8 cellular contexts compared by ENCODE assay signal in the genomic region with DNA sequence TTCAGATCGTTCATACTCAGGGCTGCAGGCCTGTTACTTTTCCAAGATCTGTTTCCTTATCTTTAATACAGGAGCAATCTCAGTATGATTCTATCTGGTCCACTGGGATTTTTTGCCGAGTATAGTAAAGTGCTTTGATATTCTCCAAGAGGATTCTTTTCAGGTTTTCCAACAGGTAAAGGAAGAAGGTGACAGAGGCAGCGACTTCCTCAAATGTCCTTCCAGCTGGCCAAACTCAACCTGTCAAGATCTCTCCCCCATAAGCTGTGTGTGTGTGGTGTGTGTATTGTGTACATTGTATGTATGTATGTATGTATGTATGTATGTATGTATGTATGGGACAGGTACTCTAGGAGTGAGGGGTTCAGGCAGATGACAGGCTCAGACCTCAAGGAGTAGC. TPM values are rescaled to one million over a fixed set of nuclear protein-coding genes. Genes with fewer than 3 reads are reported as not detected.
DNase-seq lines count a peak whose midpoint lies in the region; ATAC-seq, FAIRE-seq and TF ChIP-seq lines count a peak whose summit lies in the region.

No MANE protein-coding gene starts in this region.

- H3K27ac Mint-ChIP-seq in astrocyte (ENCODE audit: unreplicated experiment): no peak overlapping the region

- H3K79me2 ChIP-seq in astrocyte (ENCODE audit: insufficient read depth, low read length): peaks cover 51% of the 10 kb centered on the region
- peaks cover 35% of the 10 kb centered on the region for H3K79me2 ChIP-seq in HepG2 (ENCODE audit: insufficient read depth, low read length)

- H3K27me3 ChIP-seq in astrocyte (ENCODE audit: insufficient read depth, low read length): no peaks in the 10 kb centered on the region
- no peaks in the 10 kb centered on the region; a peak in 1 of 5 replicates for H3K27me3 ChIP-seq in HepG2 (ENCODE audit: control insufficient read depth in 1 of 2, insufficient read depth in 2 of 2, low read length in 2 of 2)
- no peaks in the 10 kb centered on the region for H3K27me3 ChIP-seq in tibial artery

- peak overlapping the region; percentile 86 for H3K4me2 ChIP-seq in astrocyte (ENCODE audit: low read length)
- H3K4me2 ChIP-seq in HepG2 (ENCODE audit: low read depth, low read length): peak overlapping the region; percentile 94

- TF ChIP-seq CTCF in astrocyte (IDR thresholded peaks at IDR 0.05; ENCODE audit: insufficient read depth, low read depth, low read length) (no peak), HepG2 (CRISPR knock-in tag; IDR thresholded peaks at IDR 0.05) (no peak), tibial artery (IDR thresholded peaks at IDR 0.05) (no peak)

- H3K9ac ChIP-seq in astrocyte (ENCODE audit: low read length) (peak overlapping the region; percentile 87), HepG2 (ENCODE audit: insufficient read depth, low read depth, low read length) (peak overlapping the region; percentile 88)

- no peak for TF ChIP-seq POLR2A in HepG2 (IDR thresholded peaks at IDR 0.05; ENCODE audit: insufficient read depth in 1 of 2, low read depth in 2 of 2, low read length in 2 of 2)

- CTCF ChIA-PET in HepG2 (lab: Yijun Ruan, JAX; ENCODE audit: low intra/inter-chr PET ratio, low total read pairs): no interaction called here

- H2AFZ ChIP-seq in astrocyte (ENCODE audit: low read depth, low read length): no peak overlapping the region
- H2AFZ ChIP-seq in HepG2 (ENCODE audit: low read length): no peak overlapping the region

- BruUV-seq in HepG2 (replicated peaks; lab: Mats Ljungman, UMichigan): no TSS peak

- ATAC-seq in activated T-cell treated with anti-CD3 and anti-CD28 coated beads, Interleukin-2, amount 50 U/mL, for 4 hours: no peak
- no peak for ATAC-seq in HepG2
- ATAC-seq in HG02623 (IDR thresholded peaks at IDR 0.05; ENCODE audit: unreplicated experiment): no peak

- intact Hi-C loops in HepG2 (cut with micrococcal nuclease; ENCODE audit: unreplicated experiment) (loop anchor here (2.0 kb wide), 2 partner anchors 19 to 33 kb away; a partner anchor contains a TSS), tibial artery (cut with DNase I; ENCODE audit: low total_unique reads) (no loop called here)

- H3K36me3 Mint-ChIP-seq in activated T-cell treated with anti-CD3 and anti-CD28 coated beads, Interleukin-2, amount 50 U/mL, for 4 hours (ENCODE audit: insufficient read depth): peaks cover 14% of the 10 kb centered on the region
- H3K36me3 Mint-ChIP-seq in astrocyte (ENCODE audit: low read depth, unreplicated experiment): peaks cover 3% of the 10 kb centered on the region

- no peak for TF ChIP-seq RAD21 in HepG2 (CRISPR knock-in tag; IDR thresholded peaks at IDR 0.05)

- H3K27ac ChIP-seq in astrocyte (ENCODE audit: low read depth, low read length) (no peak overlapping the region), HepG2 (ENCODE audit: extremely low read length, insufficient read depth, low read length) (peak overlapping the region; percentile 92), tibial artery (peak overlapping the region; percentile 79 to 80)

- POLR2A ChIA-PET in HepG2 (lab: Yijun Ruan, JAX): interaction anchor here (0.9 to 29.7 kb wide), 14 partner anchors 9 to 248 kb away, joined by 4 to 690 read pairs (median 8); a partner anchor contains a TSS

- H3K4me1 Mint-ChIP-seq in activated T-cell treated with anti-CD3 and anti-CD28 coated beads, Interleukin-2, amount 50 U/mL, for 4 hours (ENCODE audit: low read depth): peaks cover 17% of the 10 kb centered on the region
- peaks cover 9% of the 10 kb centered on the region for H3K4me1 Mint-ChIP-seq in astrocyte (ENCODE audit: low read depth, unreplicated experiment)

- H3K9me3 Mint-ChIP-seq in activated T-cell treated with anti-CD3 and anti-CD28 coated beads, Interleukin-2, amount 50 U/mL, for 4 hours: no peaks in the 10 kb centered on the region
- H3K9me3 Mint-ChIP-seq in astrocyte (ENCODE audit: unreplicated experiment): no peaks in the 10 kb centered on the region

- no peak for TF ChIP-seq EP300 in HepG2 (IDR thresholded peaks at IDR 0.05; ENCODE audit: low read depth in 2 of 2, low read length in 2 of 2)
- TF ChIP-seq EP300 in HepG2 (CRISPR knock-in tag; IDR thresholded peaks at IDR 0.05; ENCODE audit: borderline replicate concordance): no peak

- FAIRE-seq in astrocyte (lab: Jason Lieb, UNC) (no peak), HepG2 (lab: Jason Lieb, UNC) (no peak)

- H3K36me3 ChIP-seq in astrocyte (ENCODE audit: insufficient read depth, low read length): peaks cover 8% of the 10 kb centered on the region
- H3K36me3 ChIP-seq in HepG2 (replicated peaks in 1 of 2; ENCODE audit: control insufficient read depth in 1 of 2, insufficient read depth in 2 of 2, low read length in 2 of 2): peaks cover 1 to 10% of the 10 kb centered on the region in 2 experiments; a peak in 4 of 5 replicates
- peaks cover 0 to 22% (median 0%) of the 10 kb centered on the region in 3 donors for H3K36me3 ChIP-seq in tibial artery

- H3K9me3 ChIP-seq in astrocyte (ENCODE audit: insufficient read depth, low read depth, low read length) (no peaks in the 10 kb centered on the region), HepG2 (ENCODE audit: low read length) (no peaks in the 10 kb centered on the region), tibial artery (no peaks in the 10 kb centered on the region)

- H4K20me1 ChIP-seq in astrocyte (ENCODE audit: insufficient read depth, low read length) (peaks cover 28% of the 10 kb centered on the region), HepG2 (ENCODE audit: insufficient read depth, low read length) (no peaks in the 10 kb centered on the region)

- no peaks in the 10 kb centered on the region for H3K27me3 Mint-ChIP-seq in activated T-cell treated with anti-CD3 and anti-CD28 coated beads, Interleukin-2, amount 50 U/mL, for 4 hours (ENCODE audit: low read depth)
- H3K27me3 Mint-ChIP-seq in astrocyte (ENCODE audit: low read depth, unreplicated experiment): no peaks in the 10 kb centered on the region

- DNase-seq in activated T-cell treated with anti-CD3 and anti-CD28 coated beads, Interleukin-2, amount 50 U/mL, for 4 hours: no peak
- DNase-seq in activated T-cell treated with anti-CD3 and anti-CD28 coated beads for 4 hours: no peak
- no peak for DNase-seq in astrocyte (ENCODE audit: low read depth)
- DNase-seq in HepG2 (ENCODE audit: low spot score): no peak
- no peak for DNase-seq in tibial artery
- DNase-seq in NCI-H1694 treated with DMSO at 0.1 percent for 48 hours (lab: John Stamatoyannopoulos, UW): no peak
- no peak for DNase-seq in central memory CD4-positive, alpha-beta T cell

- peak overlapping the region; percentile 92 for H3K4me3 ChIP-seq in astrocyte (ENCODE audit: insufficient read depth, low read depth, low read length)
- H3K4me3 ChIP-seq in HepG2 (replicated peaks in 1 of 3; ENCODE audit: insufficient read depth in 1 of 3, low read depth in 2 of 3, low read length in 3 of 3): peak overlapping the region; percentile 75 to 87 (median 82)
- peak overlapping the region; percentile 64 to 66 for H3K4me3 ChIP-seq in tibial artery

- WGBS in HepG2 (ENCODE audit: low lambda C conversion rate): 8% methylated on average over 3 of the region's 3 CpGs

- in situ Hi-C loops in HepG2 (cut with HindIII; ENCODE audit: extremely low pct_ligation_motif_present, low pct_unique_long_range_greater_than_20kb): no loop called here

- peak overlapping the region; percentile 98 for H3K4me3 Mint-ChIP-seq in activated T-cell treated with anti-CD3 and anti-CD28 coated beads, Interleukin-2, amount 50 U/mL, for 4 hours
- H3K4me3 Mint-ChIP-seq in astrocyte (ENCODE audit: unreplicated experiment): peak overlapping the region; percentile 98

- H3K4me1 ChIP-seq in astrocyte (ENCODE audit: insufficient read depth, low read length) (peaks cover 13% of the 10 kb centered on the region), HepG2 (ENCODE audit: insufficient read depth, low read length) (peaks cover 41% of the 10 kb centered on the region), tibial artery (peaks cover 0 to 19% (median 13%) of the 10 kb centered on the region in 4 donors)

RNA-seq across cellular contexts. Expression of a gene that starts 1.1 kb away (rescaled TPM):
- 100 to 1,000 TPM; 231 to 243 (median 243) TPM for total RNA-seq in activated T-cell treated with anti-CD3 and anti-CD28 coated beads, Interleukin-2, amount 50 U/mL, for 4 hours
- total RNA-seq in astrocyte: 118 and 129 TPM in 2 replicates
- total RNA-seq in HepG2 (2016; rRNA removed; fragmentation: Illumina TruSeq; extraction: Trizol): 217 and 233 TPM in 2 replicates
- total RNA-seq in HepG2 (2016; cell fraction: cytosol; rRNA removed; fragmentation: Illumina TruSeq; extraction: Trizol; ENCODE audit: low read depth): 83.2 and 92.8 TPM in 2 replicates
- 217 and 238 TPM in 2 replicates for total RNA-seq in HepG2 (2016; cell fraction: insoluble cytoplasmic fraction; rRNA removed; fragmentation: Illumina TruSeq; extraction: Trizol)
- 122 and 152 TPM in 2 replicates for total RNA-seq in HepG2 (2016; cell fraction: membrane; rRNA removed; fragmentation: Illumina TruSeq; extraction: Trizol)
- total RNA-seq in HepG2 (2016; cell fraction: nucleus; rRNA removed; fragmentation: Illumina TruSeq; extraction: Trizol): 126 and 130 TPM in 2 replicates
- 181 and 188 TPM in 2 replicates for polyA plus RNA-seq in HepG2 (2011; rRNA removed)
- polyA plus RNA-seq in HepG2 (2011; cell fraction: cytosol; rRNA removed): 171 and 206 TPM in 2 replicates
- polyA plus RNA-seq in HepG2 (2011; cell fraction: nucleus; rRNA removed): 120 and 146 TPM in 2 replicates
- 115 TPM in 2 replicates for polyA plus RNA-seq in HepG2 (2012)
- 68.5 and 93.5 TPM in 2 replicates for polyA plus RNA-seq in HepG2 (2016; cell fraction: cytosol; fragmentation: Illumina TruSeq; extraction: Trizol; ENCODE audit: low read depth)
- polyA plus RNA-seq in HepG2 (2016; cell fraction: insoluble cytoplasmic fraction; fragmentation: Illumina TruSeq; extraction: Trizol; ENCODE audit: low read depth): 208 and 214 TPM in 2 replicates
- 89.6 and 126 TPM in 2 replicates for polyA plus RNA-seq in HepG2 (2016; cell fraction: membrane; fragmentation: Illumina TruSeq; extraction: Trizol; ENCODE audit: low read depth)
- polyA plus RNA-seq in HepG2 (2016; cell fraction: nucleus; fragmentation: Illumina TruSeq; extraction: Trizol; ENCODE audit: insufficient read depth, low read depth): 233 and 234 TPM in 2 replicates
- 185 and 208 TPM in 2 replicates for polyA minus RNA-seq in HepG2 (2011; rRNA and poly(A)+ RNA removed; ENCODE audit: low replicate concordance)
- polyA minus RNA-seq in HepG2 (2011; cell fraction: cytosol; rRNA and poly(A)+ RNA removed): 70.5 and 79.0 TPM in 2 replicates
- polyA minus RNA-seq in HepG2 (2011; cell fraction: nucleus; rRNA and poly(A)+ RNA removed): 93.6 and 111 TPM in 2 replicates

RNA-seq across cellular contexts. Expression of a gene that starts 30.0 kb away (rescaled TPM):
- 100 to 1,000 TPM; 820 to 951 (median 896) TPM for total RNA-seq in activated T-cell treated with anti-CD3 and anti-CD28 coated beads, Interleukin-2, amount 50 U/mL, for 4 hours
- total RNA-seq in astrocyte (861 and 986 TPM in 2 replicates), HepG2 (2016; rRNA removed; fragmentation: Illumina TruSeq; extraction: Trizol) (1,898 and 2,651 TPM in 2 replicates)
- 648 and 690 TPM in 2 replicates for total RNA-seq in HepG2 (2016; cell fraction: cytosol; rRNA removed; fragmentation: Illumina TruSeq; extraction: Trizol; ENCODE audit: low read depth)
- total RNA-seq in HepG2 (2016; cell fraction: insoluble cytoplasmic fraction; rRNA removed; fragmentation: Illumina TruSeq; extraction: Trizol): 1,942 and 2,764 TPM in 2 replicates
- 688 and 689 TPM in 2 replicates for total RNA-seq in HepG2 (2016; cell fraction: membrane; rRNA removed; fragmentation: Illumina TruSeq; extraction: Trizol)
- 599 and 644 TPM in 2 replicates for total RNA-seq in HepG2 (2016; cell fraction: nucleus; rRNA removed; fragmentation: Illumina TruSeq; extraction: Trizol)
- polyA plus RNA-seq in HepG2 (2011; rRNA removed): 550 and 761 TPM in 2 replicates
- 477 and 587 TPM in 2 replicates for polyA plus RNA-seq in HepG2 (2011; cell fraction: cytosol; rRNA removed)
- 93.4 and 123 TPM in 2 replicates for polyA plus RNA-seq in HepG2 (2011; cell fraction: nucleus; rRNA removed)
- 725 and 786 TPM in 2 replicates for polyA plus RNA-seq in HepG2 (2012)
- 598 and 600 TPM in 2 replicates for polyA plus RNA-seq in HepG2 (2016; cell fraction: cytosol; fragmentation: Illumina TruSeq; extraction: Trizol; ENCODE audit: low read depth)
- 2,458 and 2,666 TPM in 2 replicates for polyA plus RNA-seq in HepG2 (2016; cell fraction: insoluble cytoplasmic fraction; fragmentation: Illumina TruSeq; extraction: Trizol; ENCODE audit: low read depth)
- 496 and 500 TPM in 2 replicates for polyA plus RNA-seq in HepG2 (2016; cell fraction: membrane; fragmentation: Illumina TruSeq; extraction: Trizol; ENCODE audit: low read depth)
- polyA plus RNA-seq in HepG2 (2016; cell fraction: nucleus; fragmentation: Illumina TruSeq; extraction: Trizol; ENCODE audit: insufficient read depth, low read depth): 910 and 953 TPM in 2 replicates
- polyA minus RNA-seq in HepG2 (2011; rRNA and poly(A)+ RNA removed; ENCODE audit: low replicate concordance): 219 and 566 TPM in 2 replicates
- 202 and 238 TPM in 2 replicates for polyA minus RNA-seq in HepG2 (2011; cell fraction: cytosol; rRNA and poly(A)+ RNA removed)
- 82.1 and 96.2 TPM in 2 replicates for polyA minus RNA-seq in HepG2 (2011; cell fraction: nucleus; rRNA and poly(A)+ RNA removed)

RNA-seq across cellular contexts. Expression of a gene that starts 32.2 kb away (rescaled TPM):
- 100 to 1,000 TPM; 243 to 271 (median 268) TPM for total RNA-seq in activated T-cell treated with anti-CD3 and anti-CD28 coated beads, Interleukin-2, amount 50 U/mL, for 4 hours
- total RNA-seq in astrocyte (46.2 and 55.9 TPM in 2 replicates), HepG2 (2016; rRNA removed; fragmentation: Illumina TruSeq; extraction: Trizol) (256 and 359 TPM in 2 replicates)
- 56.5 and 57.9 TPM in 2 replicates for total RNA-seq in HepG2 (2016; cell fraction: cytosol; rRNA removed; fragmentation: Illumina TruSeq; extraction: Trizol; ENCODE audit: low read depth)
- 274 and 345 TPM in 2 replicates for total RNA-seq in HepG2 (2016; cell fraction: insoluble cytoplasmic fraction; rRNA removed; fragmentation: Illumina TruSeq; extraction: Trizol)
- 59.8 and 65.7 TPM in 2 replicates for total RNA-seq in HepG2 (2016; cell fraction: membrane; rRNA removed; fragmentation: Illumina TruSeq; extraction: Trizol)
- 169 and 186 TPM in 2 replicates for total RNA-seq in HepG2 (2016; cell fraction: nucleus; rRNA removed; fragmentation: Illumina TruSeq; extraction: Trizol)
- 105 and 132 TPM in 2 replicates for polyA plus RNA-seq in HepG2 (2011; rRNA removed)
- 78.7 and 83.2 TPM in 2 replicates for polyA plus RNA-seq in HepG2 (2011; cell fraction: cytosol; rRNA removed)
- polyA plus RNA-seq in HepG2 (2011; cell fraction: nucleus; rRNA removed): 94.3 and 131 TPM in 2 replicates
- 102 and 153 TPM in 2 replicates for polyA plus RNA-seq in HepG2 (2012)
- polyA plus RNA-seq in HepG2 (2016; cell fraction: cytosol; fragmentation: Illumina TruSeq; extraction: Trizol; ENCODE audit: low read depth): 22.1 and 22.6 TPM in 2 replicates
- 462 and 490 TPM in 2 replicates for polyA plus RNA-seq in HepG2 (2016; cell fraction: insoluble cytoplasmic fraction; fragmentation: Illumina TruSeq; extraction: Trizol; ENCODE audit: low read depth)
- polyA plus RNA-seq in HepG2 (2016; cell fraction: membrane; fragmentation: Illumina TruSeq; extraction: Trizol; ENCODE audit: low read depth): 35.8 and 36.2 TPM in 2 replicates
- 327 and 350 TPM in 2 replicates for polyA plus RNA-seq in HepG2 (2016; cell fraction: nucleus; fragmentation: Illumina TruSeq; extraction: Trizol; ENCODE audit: insufficient read depth, low read depth)
- polyA minus RNA-seq in HepG2 (2011; rRNA and poly(A)+ RNA removed; ENCODE audit: low replicate concordance): 96.7 and 116 TPM in 2 replicates
- 68.0 and 69.6 TPM in 2 replicates for polyA minus RNA-seq in HepG2 (2011; cell fraction: cytosol; rRNA and poly(A)+ RNA removed)
- polyA minus RNA-seq in HepG2 (2011; cell fraction: nucleus; rRNA and poly(A)+ RNA removed): 86.8 and 102 TPM in 2 replicates

RNA-seq across cellular contexts. Expression of a gene that starts 51.6 kb away (rescaled TPM):
- 10 to 100 TPM in 1 of 3 donors, 1 to 10 TPM in 2; 6.7 to 10.6 (median 9.7) TPM for total RNA-seq in activated T-cell treated with anti-CD3 and anti-CD28 coated beads, Interleukin-2, amount 50 U/mL, for 4 hours
- 5.4 and 6.2 TPM in 2 replicates for total RNA-seq in astrocyte
- total RNA-seq in HepG2 (2016; rRNA removed; fragmentation: Illumina TruSeq; extraction: Trizol): 10.3 and 13.4 TPM in 2 replicates
- 1.7 and 1.8 TPM in 2 replicates for total RNA-seq in HepG2 (2016; cell fraction: cytosol; rRNA removed; fragmentation: Illumina TruSeq; extraction: Trizol; ENCODE audit: low read depth)
- total RNA-seq in HepG2 (2016; cell fraction: insoluble cytoplasmic fraction; rRNA removed; fragmentation: Illumina TruSeq; extraction: Trizol): 9.5 and 12.8 TPM in 2 replicates
- total RNA-seq in HepG2 (2016; cell fraction: membrane; rRNA removed; fragmentation: Illumina TruSeq; extraction: Trizol): 6.3 and 6.7 TPM in 2 replicates
- total RNA-seq in HepG2 (2016; cell fraction: nucleus; rRNA removed; fragmentation: Illumina TruSeq; extraction: Trizol): 4.7 and 6.2 TPM in 2 replicates
- 11.6 and 12.9 TPM in 2 replicates for polyA plus RNA-seq in HepG2 (2011; rRNA removed)
- 10.0 and 13.8 TPM in 2 replicates for polyA plus RNA-seq in HepG2 (2011; cell fraction: cytosol; rRNA removed)
- polyA plus RNA-seq in HepG2 (2011; cell fraction: nucleus; rRNA removed): 6.5 and 7.9 TPM in 2 replicates
- polyA plus RNA-seq in HepG2 (2012): 5.7 and 8.2 TPM in 2 replicates
- 2.7 and 4.1 TPM in 2 replicates for polyA plus RNA-seq in HepG2 (2016; cell fraction: cytosol; fragmentation: Illumina TruSeq; extraction: Trizol; ENCODE audit: low read depth)
- 16.0 and 18.0 TPM in 2 replicates for polyA plus RNA-seq in HepG2 (2016; cell fraction: insoluble cytoplasmic fraction; fragmentation: Illumina TruSeq; extraction: Trizol; ENCODE audit: low read depth)
- 9.0 and 9.8 TPM in 2 replicates for polyA plus RNA-seq in HepG2 (2016; cell fraction: membrane; fragmentation: Illumina TruSeq; extraction: Trizol; ENCODE audit: low read depth)
- 7.7 and 8.8 TPM in 2 replicates for polyA plus RNA-seq in HepG2 (2016; cell fraction: nucleus; fragmentation: Illumina TruSeq; extraction: Trizol; ENCODE audit: insufficient read depth, low read depth)
- 44.1 and 56.1 TPM in 2 replicates for polyA minus RNA-seq in HepG2 (2011; rRNA and poly(A)+ RNA removed; ENCODE audit: low replicate concordance)
- polyA minus RNA-seq in HepG2 (2011; cell fraction: cytosol; rRNA and poly(A)+ RNA removed): 11.0 and 11.6 TPM in 2 replicates
- polyA minus RNA-seq in HepG2 (2011; cell fraction: nucleus; rRNA and poly(A)+ RNA removed): 7.9 and 9.4 TPM in 2 replicates

RNA-seq across cellular contexts. Expression of a gene that starts 51.8 kb away (rescaled TPM):
- 1 to 10 TPM; 1.3 to 1.9 (median 1.7) TPM for total RNA-seq in activated T-cell treated with anti-CD3 and anti-CD28 coated beads, Interleukin-2, amount 50 U/mL, for 4 hours
- total RNA-seq in astrocyte (3.0 and 3.5 TPM in 2 replicates), HepG2 (2016; rRNA removed; fragmentation: Illumina TruSeq; extraction: Trizol) (4.4 and 5.2 TPM in 2 replicates)
- total RNA-seq in HepG2 (2016; cell fraction: cytosol; rRNA removed; fragmentation: Illumina TruSeq; extraction: Trizol; ENCODE audit: low read depth): 1.7 and 2.0 TPM in 2 replicates
- 3.6 and 5.0 TPM in 2 replicates for total RNA-seq in HepG2 (2016; cell fraction: insoluble cytoplasmic fraction; rRNA removed; fragmentation: Illumina TruSeq; extraction: Trizol)
- total RNA-seq in HepG2 (2016; cell fraction: membrane; rRNA removed; fragmentation: Illumina TruSeq; extraction: Trizol): 4.4 and 4.6 TPM in 2 replicates
- 3.7 and 7.2 TPM in 2 replicates for total RNA-seq in HepG2 (2016; cell fraction: nucleus; rRNA removed; fragmentation: Illumina TruSeq; extraction: Trizol)
- polyA plus RNA-seq in HepG2 (2011; rRNA removed): 8.3 and 8.4 TPM in 2 replicates
- polyA plus RNA-seq in HepG2 (2011; cell fraction: cytosol; rRNA removed): 7.4 and 7.9 TPM in 2 replicates
- polyA plus RNA-seq in HepG2 (2011; cell fraction: nucleus; rRNA removed): 9.2 and 10.0 TPM in 2 replicates
- polyA plus RNA-seq in HepG2 (2012): 3.7 and 3.9 TPM in 2 replicates
- polyA plus RNA-seq in HepG2 (2016; cell fraction: cytosol; fragmentation: Illumina TruSeq; extraction: Trizol; ENCODE audit: low read depth): 1.1 and 2.1 TPM in 2 replicates
- 4.7 and 5.7 TPM in 2 replicates for polyA plus RNA-seq in HepG2 (2016; cell fraction: insoluble cytoplasmic fraction; fragmentation: Illumina TruSeq; extraction: Trizol; ENCODE audit: low read depth)
- 3.4 and 4.3 TPM in 2 replicates for polyA plus RNA-seq in HepG2 (2016; cell fraction: membrane; fragmentation: Illumina TruSeq; extraction: Trizol; ENCODE audit: low read depth)
- 12.7 and 14.5 TPM in 2 replicates for polyA plus RNA-seq in HepG2 (2016; cell fraction: nucleus; fragmentation: Illumina TruSeq; extraction: Trizol; ENCODE audit: insufficient read depth, low read depth)
- polyA minus RNA-seq in HepG2 (2011; rRNA and poly(A)+ RNA removed; ENCODE audit: low replicate concordance): 8.9 and 15.8 TPM in 2 replicates
- 2.3 and 3.3 TPM in 2 replicates for polyA minus RNA-seq in HepG2 (2011; cell fraction: cytosol; rRNA and poly(A)+ RNA removed)
- 5.3 and 5.6 TPM in 2 replicates for polyA minus RNA-seq in HepG2 (2011; cell fraction: nucleus; rRNA and poly(A)+ RNA removed)
